ENCODE assay signal across 20 cellular contexts in the genomic region with DNA sequence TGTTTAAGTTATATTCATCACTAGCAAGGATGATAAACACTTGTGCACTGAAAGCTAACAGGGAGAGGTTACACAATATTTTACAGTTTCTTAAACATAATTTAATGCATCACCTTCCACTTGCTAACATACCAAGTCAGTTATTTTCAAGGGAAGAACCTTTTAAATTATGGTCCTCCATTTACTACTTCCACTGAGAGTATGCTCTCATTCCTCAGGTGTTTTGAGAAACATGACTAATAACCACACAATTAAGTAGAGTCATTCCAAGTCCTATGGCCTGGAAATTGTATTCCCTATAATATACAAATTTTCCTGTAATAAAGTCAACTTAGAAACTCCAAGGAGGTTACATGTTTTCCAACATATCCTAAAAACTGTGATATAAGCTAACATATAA.
DNase-seq lines count a peak whose midpoint lies in the region; FAIRE-seq and TF ChIP-seq lines count a peak whose summit lies in the region.
"Had no signal": no experiment of that assay in that cellular context is flagged by ENCODE, and none has a peak within 500 bp of the region (broad histone marks: within the 10 kb centered on the region; RNA-seq: fewer than 3 reads in every experiment).

No MANE protein-coding gene starts in this region.

- H3K4me3 ChIP-seq in GM23248 (no peak overlapping the region), bronchial epithelial cell (ENCODE audit: low read depth, low read length) (no peak overlapping the region)
- H3K4me3 ChIP-seq: K562 had no signal

- no peak overlapping the region for H3K4me3 Mint-ChIP-seq in activated T-helper 2 cell treated with anti-CD3 and anti-CD28 coated beads, Interferon-gamma antibody, Interleukin-2, Interleukin-4, amounts not matched to agents 10 μg/mL and 5 μg/mL and 100 μg/mL, durations not matched to agents 14 hours and 24 hours and 36 hours (ENCODE audit: low read depth)
- H3K4me3 Mint-ChIP-seq: CD4-positive, CD25-positive, alpha-beta regulatory T cell; H9; HFFc6 had no signal

- no peaks in the 10 kb centered on the region for H3F3A ChIP-seq in GM23248 (ENCODE audit: insufficient read depth)

- H3K79me2 ChIP-seq in GM23248 (ENCODE audit: insufficient read depth), result no peaks in the 10 kb centered on the region

- H3K27me3 ChIP-seq in GM23248 (replicated peaks; ENCODE audit: insufficient read depth) (no peaks in the 10 kb centered on the region), bronchial epithelial cell (ENCODE audit: control insufficient read depth, insufficient read depth, low read length) (no peaks in the 10 kb centered on the region)

- no peak for FAIRE-seq in bronchial epithelial cell (lab: Jason Lieb, UNC)
- FAIRE-seq in urothelium cell line (lab: Jason Lieb, UNC), result no peak
- FAIRE-seq: K562 had no signal

- no peaks in the 10 kb centered on the region for H3K4me1 Mint-ChIP-seq in activated T-helper 2 cell treated with anti-CD3 and anti-CD28 coated beads, Interferon-gamma antibody, Interleukin-2, Interleukin-4, amounts not matched to agents 10 μg/mL and 5 μg/mL and 100 μg/mL, durations not matched to agents 14 hours and 24 hours and 36 hours (ENCODE audit: low read depth)

- peak; percentile 10 for DNase-seq in ELR (ENCODE audit: low read depth)
- DNase-seq in GM23248, result peak; percentile 1
- DNase-seq in bronchial epithelial cell (ENCODE audit: low read depth), result peak; percentile 76
- DNase-seq in kidney tubule cell (ENCODE audit: low spot score), result peak; percentile 57
- no peak for DNase-seq in activated T-helper 2 cell treated with anti-CD3 and anti-CD28 coated beads, Interferon-gamma antibody, Interleukin-2, Interleukin-4, amounts not matched to agents 10 μg/mL and 5 μg/mL and 100 μg/mL, durations not matched to agents 14 hours and 24 hours and 36 hours (ENCODE audit: low spot score)
- no peak for DNase-seq in Ammon's horn (ENCODE audit: low spot score)
- DNase-seq in urothelium cell line (ENCODE audit: low spot score), result no peak
- DNase-seq: CD4-positive, CD25-positive, alpha-beta regulatory T cell; EL; H9; HFFc6; MM.1S; NCI-H1048; NCI-H1417 treated with DMSO at 0.1 percent for 48 hours; NCI-H187; NCI-H446; NCI-H526; OCI-M1; Right ventricle myocardium superior had no signal

- in situ Hi-C loops in GM23248 (cut with MboI), result no loop called here

- H3K36me3 Mint-ChIP-seq in activated T-helper 2 cell treated with anti-CD3 and anti-CD28 coated beads, Interferon-gamma antibody, Interleukin-2, Interleukin-4, amounts not matched to agents 10 μg/mL and 5 μg/mL and 100 μg/mL, durations not matched to agents 14 hours and 24 hours and 36 hours (ENCODE audit: low read depth), result peaks cover 50% of the 10 kb centered on the region

- no peak overlapping the region for H3K9ac ChIP-seq in GM23248

- TF ChIP-seq CTCF in bronchial epithelial cell (IDR thresholded peaks at IDR 0.05; ENCODE audit: insufficient read depth, low read length, severe bottlenecking), result no peak

- no peak overlapping the region for H2AFZ ChIP-seq in GM23248

- no peak overlapping the region for H3K27ac Mint-ChIP-seq in activated T-helper 2 cell treated with anti-CD3 and anti-CD28 coated beads, Interferon-gamma antibody, Interleukin-2, Interleukin-4, amounts not matched to agents 10 μg/mL and 5 μg/mL and 100 μg/mL, durations not matched to agents 14 hours and 24 hours and 36 hours
- H3K27ac Mint-ChIP-seq: HFFc6 had no signal

- H3K27ac ChIP-seq in GM23248, result no peak overlapping the region

- no peaks in the 10 kb centered on the region for H3K27me3 Mint-ChIP-seq in activated T-helper 2 cell treated with anti-CD3 and anti-CD28 coated beads, Interferon-gamma antibody, Interleukin-2, Interleukin-4, amounts not matched to agents 10 μg/mL and 5 μg/mL and 100 μg/mL, durations not matched to agents 14 hours and 24 hours and 36 hours (ENCODE audit: low read depth)
- H3K27me3 Mint-ChIP-seq: CD4-positive, CD25-positive, alpha-beta regulatory T cell had no signal

- H3K9me3 Mint-ChIP-seq in activated T-helper 2 cell treated with anti-CD3 and anti-CD28 coated beads, Interferon-gamma antibody, Interleukin-2, Interleukin-4, amounts not matched to agents 10 μg/mL and 5 μg/mL and 100 μg/mL, durations not matched to agents 14 hours and 24 hours and 36 hours, result no peaks in the 10 kb centered on the region
- H3K9me3 Mint-ChIP-seq: CD4-positive, CD25-positive, alpha-beta regulatory T cell; H9; HFFc6 had no signal

- intact Hi-C loops in activated T-helper 2 cell treated with anti-CD3 and anti-CD28 coated beads, Interferon-gamma antibody, Interleukin-2, Interleukin-4, amounts not matched to agents 10 μg/mL and 5 μg/mL and 100 μg/mL, durations not matched to agents 14 hours and 24 hours and 36 hours (cut with micrococcal nuclease), result no loop called here

- H3K36me3 ChIP-seq in GM23248 (ENCODE audit: low read depth) (peaks cover 50% of the 10 kb centered on the region), bronchial epithelial cell (ENCODE audit: control insufficient read depth, insufficient read depth, low read length) (no peaks in the 10 kb centered on the region)

- H4K20me1 ChIP-seq in GM23248 (ENCODE audit: insufficient read depth), result no peaks in the 10 kb centered on the region

- no peak overlapping the region for H3K4me2 ChIP-seq in GM23248 (ENCODE audit: unreplicated experiment)

- H3K4me1 ChIP-seq in GM23248 (ENCODE audit: insufficient read depth), result no peaks in the 10 kb centered on the region

- H3K9me2 ChIP-seq in GM23248 (ENCODE audit: insufficient read depth), result no peaks in the 10 kb centered on the region

- H3K9me3 ChIP-seq in GM23248 (ENCODE audit: low read depth), result no peaks in the 10 kb centered on the region

Comparison
In these comparisons a context has a peak if more than half of its experiments do, and no peak if none do; other contexts are left out.
1. DNase-seq: peak in ELR (single experiment), GM23248 (single experiment), bronchial epithelial cell (single experiment) and kidney tubule cell (single experiment); none in activated T-helper 2 cell treated with anti-CD3 and anti-CD28 coated beads, Interferon-gamma antibody, Interleukin-2, Interleukin-4, amounts not matched to agents 10 μg/mL and 5 μg/mL and 100 μg/mL, durations not matched to agents 14 hours and 24 hours and 36 hours (single experiment), Ammon's horn (single experiment) and urothelium cell line (single experiment).